ENCODE assay signal across 9 cellular contexts in the genomic region with DNA sequence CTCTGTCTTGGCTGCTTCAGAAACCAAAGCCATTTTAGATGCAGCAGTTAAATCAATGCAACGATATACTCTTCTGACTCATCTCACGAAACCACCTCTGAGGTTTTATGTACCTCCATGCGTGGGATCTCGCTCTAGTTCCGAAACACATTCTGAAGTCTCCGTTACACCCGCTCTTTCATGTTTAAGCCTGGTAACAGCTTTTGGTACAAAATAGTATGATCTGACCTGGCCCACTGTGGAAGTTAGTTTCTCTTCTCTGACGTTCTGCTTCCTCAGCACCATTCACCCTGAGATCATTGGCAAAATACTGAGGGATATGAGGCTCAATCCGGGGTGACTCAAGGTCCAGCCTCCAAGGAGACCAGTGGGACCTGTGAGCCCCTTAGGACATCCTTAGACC.
A peak's percentile ranks its signal among the peaks of the same experiment; 100 is the strongest.
DNase-seq lines count a peak whose midpoint lies in the region; ATAC-seq and TF ChIP-seq lines count a peak whose summit lies in the region.
"Had no signal": no experiment of that assay in that cellular context is flagged by ENCODE, and none has a peak within 500 bp of the region (broad histone marks: within the 10 kb centered on the region; RNA-seq: fewer than 3 reads in every experiment).

No MANE protein-coding gene starts in this region.

- no peak for TF ChIP-seq RAD21 in SK-N-SH (IDR thresholded peaks at IDR 0.05; ENCODE audit: low read length)

- no peak overlapping the region for H3K27ac Mint-ChIP-seq in activated CD4-positive, alpha-beta T cell treated with anti-CD3 and anti-CD28 coated beads, Interleukin-2, amount 10 ng/mL, durations not matched to agents 7 days and 5 days

- no peak overlapping the region for H3K9ac ChIP-seq in SK-N-SH

- POLR2A ChIA-PET in activated CD4-positive, alpha-beta T cell treated with anti-CD3 and anti-CD28 coated beads, Interleukin-2, amount 10 ng/mL, durations not matched to agents 7 days and 5 days (lab: Charles Lee): no interaction called here
- POLR2A ChIA-PET in SK-N-SH (lab: Yijun Ruan, JAX): no interaction called here

- peak; percentile 40 for DNase-seq in activated CD4-positive, alpha-beta T cell treated with anti-CD3 and anti-CD28 coated beads, Interleukin-2, amount 10 ng/mL, durations not matched to agents 7 days and 5 days
- DNase-seq in stimulated activated CD4-positive, alpha-beta T cell treated with anti-CD3 and anti-CD28 coated beads, Interleukin-2, amount 100 ng/mL, for 24 hours: peak; percentile 29 to 49
- DNase-seq in SK-N-SH: no peak

- H3K4me2 ChIP-seq in SK-N-SH: no peak overlapping the region

- H3K9me2 ChIP-seq in SK-N-SH: no peaks in the 10 kb centered on the region

- TF ChIP-seq CTCF in SK-N-SH (IDR thresholded peaks at IDR 0.05): no peak

- no peaks in the 10 kb centered on the region for H3K36me3 ChIP-seq in SK-N-SH (replicated peaks in 1 of 2; ENCODE audit: control insufficient read depth in 1 of 2, insufficient read depth in 2 of 2, low read length in 1 of 2)

- no peaks in the 10 kb centered on the region for H3K9me3 ChIP-seq in SK-N-SH

- H3K4me3 Mint-ChIP-seq in activated CD4-positive, alpha-beta T cell treated with anti-CD3 and anti-CD28 coated beads, Interleukin-2, amount 10 ng/mL, durations not matched to agents 7 days and 5 days: no peak overlapping the region

- no peak overlapping the region for H2AFZ ChIP-seq in SK-N-SH (ENCODE audit: low read depth)

- H4K20me1 ChIP-seq in SK-N-SH (ENCODE audit: insufficient read depth): no peaks in the 10 kb centered on the region

- peak overlapping the region in 1 of 2 experiments; percentile 77; a peak in 1 of 4 replicates for H3K27ac ChIP-seq in SK-N-SH (ENCODE audit: low read depth in 2 of 2, low read length in 1 of 2)

- H3K79me2 ChIP-seq in SK-N-SH (ENCODE audit: insufficient read depth): no peaks in the 10 kb centered on the region

- TF ChIP-seq EP300 in SK-N-SH (IDR thresholded peaks at IDR 0.05; ENCODE audit: borderline replicate concordance in 1 of 2, low read depth in 1 of 2, low read length in 1 of 2): no peak

- CTCF ChIA-PET in activated CD4-positive, alpha-beta T cell treated with anti-CD3 and anti-CD28 coated beads, Interleukin-2, amount 10 ng/mL, durations not matched to agents 7 days and 5 days (lab: Charles Lee): no interaction called here
- CTCF ChIA-PET in SK-N-SH (lab: Yijun Ruan, JAX): interaction anchor here (1.1 to 1.2 kb wide), 2 partner anchors 9 to 34 kb away, joined by 4 to 7 read pairs; no protein-coding TSS in a partner anchor

- 86% methylated on average over 9 of the region's 9 CpGs for WGBS in SK-N-SH (ENCODE audit: low lambda C conversion rate)

- H3K4me1 Mint-ChIP-seq in activated CD4-positive, alpha-beta T cell treated with anti-CD3 and anti-CD28 coated beads, Interleukin-2, amount 10 ng/mL, durations not matched to agents 7 days and 5 days: peaks cover 10% of the 10 kb centered on the region

- H3F3A ChIP-seq in SK-N-SH (replicated peaks; ENCODE audit: insufficient read depth): peaks cover 5% of the 10 kb centered on the region

- peaks cover 21% of the 10 kb centered on the region for H3K27me3 Mint-ChIP-seq in activated CD4-positive, alpha-beta T cell treated with anti-CD3 and anti-CD28 coated beads, Interleukin-2, amount 10 ng/mL, durations not matched to agents 7 days and 5 days

- no peaks in the 10 kb centered on the region for H3K36me3 Mint-ChIP-seq in activated CD4-positive, alpha-beta T cell treated with anti-CD3 and anti-CD28 coated beads, Interleukin-2, amount 10 ng/mL, durations not matched to agents 7 days and 5 days (ENCODE audit: low read depth)

- no peaks in the 10 kb centered on the region for H3K27me3 ChIP-seq in SK-N-SH (ENCODE audit: insufficient read depth)

- no peak overlapping the region for H3K4me3 ChIP-seq in SK-N-SH (ENCODE audit: low read depth in 2 of 2, low read length in 1 of 2)

- H3K4me1 ChIP-seq in SK-N-SH (ENCODE audit: control insufficient read depth in 1 of 2, insufficient read depth in 2 of 2, low read depth in 1 of 2, low read length in 1 of 2): peaks cover 3 to 13% of the 10 kb centered on the region in 2 experiments; a peak in 2 of 4 replicates

- ATAC-seq in GM18867 (IDR thresholded peaks at IDR 0.05; ENCODE audit: unreplicated experiment): peak; percentile 90
- peak; percentile 80 for ATAC-seq in GM21717 (IDR thresholded peaks at IDR 0.05; ENCODE audit: unreplicated experiment)
- ATAC-seq in GM18861 (IDR thresholded peaks at IDR 0.05; ENCODE audit: unreplicated experiment): no peak
- no peak for ATAC-seq in HG02571 (IDR thresholded peaks at IDR 0.05; ENCODE audit: unreplicated experiment)
- no peak for ATAC-seq in GM19324 (IDR thresholded peaks at IDR 0.05; ENCODE audit: low FRiP score, unreplicated experiment)
- ATAC-seq: HepG2 had no signal

- H3K9me3 Mint-ChIP-seq in activated CD4-positive, alpha-beta T cell treated with anti-CD3 and anti-CD28 coated beads, Interleukin-2, amount 10 ng/mL, durations not matched to agents 7 days and 5 days: no peaks in the 10 kb centered on the region

TF ChIP-seq in SK-N-SH, 30 proteins besides CTCF, POLR2A, EP300 and RAD21:
- TF ChIP-seq TEAD4 (IDR thresholded peaks at IDR 0.05; ENCODE audit: borderline replicate concordance, insufficient read depth) (no peak), GABPA (IDR thresholded peaks at IDR 0.05; ENCODE audit: low read depth) (no peak), TCF12 (IDR thresholded peaks at IDR 0.05) (no peak)
- TF ChIP-seq, protein P1, sequence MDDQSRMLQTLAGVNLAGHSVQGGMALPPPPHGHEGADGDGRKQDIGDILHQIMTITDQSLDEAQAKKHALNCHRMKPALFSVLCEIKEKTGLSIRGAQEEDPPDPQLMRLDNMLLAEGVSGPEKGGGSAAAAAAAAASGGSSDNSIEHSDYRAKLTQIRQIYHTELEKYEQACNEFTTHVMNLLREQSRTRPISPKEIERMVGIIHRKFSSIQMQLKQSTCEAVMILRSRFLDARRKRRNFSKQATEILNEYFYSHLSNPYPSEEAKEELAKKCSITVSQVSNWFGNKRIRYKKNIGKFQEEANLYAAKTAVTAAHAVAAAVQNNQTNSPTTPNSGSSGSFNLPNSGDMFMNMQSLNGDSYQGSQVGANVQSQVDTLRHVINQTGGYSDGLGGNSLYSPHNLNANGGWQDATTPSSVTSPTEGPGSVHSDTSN (IDR thresholded peaks at IDR 0.05): no peak

Comparison
In these comparisons a context has a peak if more than half of its experiments do, and no peak if none do; other contexts are left out.
1. ATAC-seq: peak in GM18867 (single experiment) and GM21717 (single experiment); none in GM18861 (single experiment), HG02571 (single experiment) and GM19324 (single experiment).